Comparison of ENCODE assay signal across 20 cellular contexts in genomic region chr5:108650997-108651396, GRCh38.
DNase-seq lines count a peak whose midpoint lies in the region; ATAC-seq and TF ChIP-seq lines count a peak whose summit lies in the region.
"Had no signal": no experiment of that assay in that cellular context is flagged by ENCODE, and none has a peak within 500 bp of the region (broad histone marks: within the 10 kb centered on the region; RNA-seq: fewer than 3 reads in every experiment).

No MANE protein-coding gene starts in this region.

- no peaks in the 10 kb centered on the region for H3K27me3 ChIP-seq in CD8-positive, alpha-beta memory T cell (ENCODE audit: insufficient read depth, low read length, poor library complexity, severe bottlenecking)
- H3K27me3 ChIP-seq in upper lobe of left lung, result no peaks in the 10 kb centered on the region
- H3K27me3 ChIP-seq: BLaER1 treated with 17β-estradiol and CSF1 and Interleukin-3, amounts not matched to agents 10 nM and 100 nM; SJSA1 had no signal

- CTCF ChIA-PET in CD8-positive, alpha-beta memory T cell (lab: Charles Lee), result interaction anchor here (1.2 kb wide), 1 partner anchor 9 kb away, joined by 3 read pairs; no protein-coding TSS in a partner anchor

- H3K9me3 Mint-ChIP-seq in CD8-positive, alpha-beta memory T cell, result peaks cover 0 to 6% (median 2%) of the 10 kb centered on the region in 5 donors

- POLR2A ChIA-PET in CD8-positive, alpha-beta memory T cell (lab: Charles Lee), result no interaction called here

- H3K27me3 Mint-ChIP-seq in CD8-positive, alpha-beta memory T cell, result peaks cover 4 to 11% of the 10 kb centered on the region in 2 donors

- no peak for TF ChIP-seq CTCF in astrocyte of the spinal cord (IDR thresholded peaks at IDR 0.05; ENCODE audit: low read depth, low read length)
- TF ChIP-seq CTCF in fibroblast of villous mesenchyme (IDR thresholded peaks at IDR 0.05; ENCODE audit: insufficient read depth, low read depth, low read length), result no peak
- TF ChIP-seq CTCF in upper lobe of left lung (IDR thresholded peaks at IDR 0.05), result no peak

- no peak for ATAC-seq in upper lobe of left lung (ENCODE audit: low FRiP score in 2 of 2)
- ATAC-seq: esophagus mucosa, K562, left ventricle myocardium superior had no signal

- no peak overlapping the region for H3K4me3 ChIP-seq in astrocyte of the spinal cord (ENCODE audit: low read depth, low read length)
- no peak overlapping the region for H3K4me3 ChIP-seq in fibroblast of villous mesenchyme (ENCODE audit: low read depth, low read length)
- H3K4me3 ChIP-seq in CD8-positive, alpha-beta memory T cell (ENCODE audit: low read length), result no peak overlapping the region
- no peak overlapping the region for H3K4me3 ChIP-seq in upper lobe of left lung
- H3K4me3 ChIP-seq: BLaER1 treated with 17β-estradiol and CSF1 and Interleukin-3, amounts not matched to agents 10 nM and 100 nM; K562; SJSA1 had no signal

- in situ Hi-C loops in astrocyte of the spinal cord (cut with HindIII; ENCODE audit: low sequenced_read_pairs) (no loop called here), G401 (cut with HindIII; ENCODE audit: low sequenced_read_pairs) (no loop called here)

- no peaks in the 10 kb centered on the region for H3K4me1 Mint-ChIP-seq in CD8-positive, alpha-beta memory T cell

- DNase-seq in HPDE6-E6E7 (ENCODE audit: extremely low spot score), result peak; percentile 45
- peak; percentile 46 for DNase-seq in astrocyte of the spinal cord (ENCODE audit: low read depth, low spot score)
- DNase-seq in fibroblast of villous mesenchyme (ENCODE audit: low read depth), result peak; percentile 53
- DNase-seq in CD8-positive, alpha-beta memory T cell, result no peak
- DNase-seq in superior temporal gyrus (ENCODE audit: extremely low spot score), result no peak
- no peak for DNase-seq in upper lobe of left lung
- DNase-seq in G401 (ENCODE audit: low spot score), result no peak
- DNase-seq: activated CD4-positive, CD25-positive, alpha-beta regulatory T cell treated with anti-CD3 and anti-CD28 coated beads, Interleukin-2, amount 50 U/mL, for 72 hours; activated effector memory CD4-positive, alpha-beta T cell treated with anti-CD3 and anti-CD28 coated beads, Interleukin-2, amount 50 U/mL, for 16 hours; cortex of kidney; H7; left ventricle myocardium superior; NCI-H2029 treated with DMSO at 0.1 percent for 48 hours; NCI-H524 treated with DMSO at 0.1 percent for 48 hours; stimulated activated CD4-positive, alpha-beta T cell treated with anti-CD3 and anti-CD28 coated beads, Interleukin-4, amount 100 ng/mL, for 1 hour; T1000 had no signal

- H3K27ac Mint-ChIP-seq in CD8-positive, alpha-beta memory T cell, result no peak overlapping the region

- no peak for TF ChIP-seq EP300 in upper lobe of left lung (IDR thresholded peaks at IDR 0.05)

- no peaks in the 10 kb centered on the region for H3K9me3 ChIP-seq in CD8-positive, alpha-beta memory T cell (ENCODE audit: low read length)
- peaks cover 0 to 9% (median 4%) of the 10 kb centered on the region in 4 donors for H3K9me3 ChIP-seq in upper lobe of left lung
- H3K9me3 ChIP-seq: SJSA1 had no signal

- no peak overlapping the region for H3K4me3 Mint-ChIP-seq in CD8-positive, alpha-beta memory T cell

- no peak for TF ChIP-seq POLR2A in upper lobe of left lung (IDR thresholded peaks at IDR 0.05)

- no peak overlapping the region for H3K27ac ChIP-seq in CD8-positive, alpha-beta memory T cell (ENCODE audit: low read depth, low read length)
- no peak overlapping the region for H3K27ac ChIP-seq in upper lobe of left lung
- H3K27ac ChIP-seq: BLaER1 treated with 17β-estradiol and CSF1 and Interleukin-3, amounts not matched to agents 10 nM and 100 nM; SJSA1 had no signal

- H3K36me3 ChIP-seq in CD8-positive, alpha-beta memory T cell (ENCODE audit: insufficient read depth, low read length), result no peaks in the 10 kb centered on the region
- no peaks in the 10 kb centered on the region for H3K36me3 ChIP-seq in upper lobe of left lung
- H3K36me3 ChIP-seq: BLaER1 treated with 17β-estradiol and CSF1 and Interleukin-3, amounts not matched to agents 10 nM and 100 nM; SJSA1 had no signal

- H3K36me3 Mint-ChIP-seq in CD8-positive, alpha-beta memory T cell, result peaks cover 0 to 2% (median 0%) of the 10 kb centered on the region in 3 donors

- H3K4me1 ChIP-seq in CD8-positive, alpha-beta memory T cell (ENCODE audit: insufficient read depth, low read length), result no peaks in the 10 kb centered on the region
- no peaks in the 10 kb centered on the region for H3K4me1 ChIP-seq in upper lobe of left lung
- H3K4me1 ChIP-seq: SJSA1 had no signal

Comparison
In these comparisons a context has a peak if more than half of its experiments do, and no peak if none do; other contexts are left out.
1. DNase-seq: peak in HPDE6-E6E7 (single experiment), astrocyte of the spinal cord (single experiment) and fibroblast of villous mesenchyme (single experiment); none in CD8-positive, alpha-beta memory T cell (0 of 5), superior temporal gyrus (single experiment), upper lobe of left lung (0 of 2) and G401 (single experiment).